8 cellular contexts compared by ENCODE assay signal in the genomic region with DNA sequence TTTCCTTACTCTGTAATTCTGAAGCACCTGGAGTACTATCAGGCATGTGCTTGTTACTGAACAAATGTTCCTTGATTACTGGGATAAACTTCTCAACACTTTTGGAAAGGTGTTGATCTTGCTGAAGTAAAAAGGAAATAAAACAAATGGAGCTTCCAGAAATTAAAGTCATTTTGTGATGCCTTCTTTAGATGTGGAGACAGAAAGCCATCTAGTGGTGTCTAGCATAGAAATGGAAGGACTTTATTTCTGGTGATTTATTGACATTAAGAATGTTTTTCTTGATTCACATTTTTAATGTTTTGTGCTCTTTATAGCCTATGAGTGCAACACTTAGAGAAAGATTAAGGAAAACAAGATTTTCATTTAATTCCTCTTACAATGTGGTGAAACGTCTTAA. TPM values are rescaled to one million over a fixed set of nuclear protein-coding genes. Genes with fewer than 3 reads are reported as not detected.
DNase-seq lines count a peak whose midpoint lies in the region; ATAC-seq, FAIRE-seq and TF ChIP-seq lines count a peak whose summit lies in the region.

No MANE protein-coding gene starts in this region.

- H3K27me3 Mint-ChIP-seq in activated CD4-positive, alpha-beta T cell treated with anti-CD3 and anti-CD28 coated beads, Interleukin-2, amount 10 ng/mL, durations not matched to agents 7 days and 5 days: no peaks in the 10 kb centered on the region

- H3K9me3 ChIP-seq in endothelial cell of umbilical vein (replicated peaks; ENCODE audit: control insufficient read depth, insufficient read depth, low read length) (no peaks in the 10 kb centered on the region), small intestine (ENCODE audit: control insufficient read depth, low read depth) (no peaks in the 10 kb centered on the region), gastrocnemius medialis (no peaks in the 10 kb centered on the region)

- H3K4me1 ChIP-seq in endothelial cell of umbilical vein (ENCODE audit: control insufficient read depth, extremely low read depth, insufficient read depth, low read length): peaks cover 27% of the 10 kb centered on the region
- H3K4me1 ChIP-seq in small intestine (ENCODE audit: control insufficient read depth in 2 of 2, insufficient read depth in 1 of 2, low read depth in 1 of 2, low read length in 1 of 2): peaks cover 0 to 3% of the 10 kb centered on the region in 2 donors
- H3K4me1 ChIP-seq in gastrocnemius medialis: peaks cover 7% of the 10 kb centered on the region in 2 donors

- in situ Hi-C loops in gastrocnemius medialis (cut with MboI; ENCODE audit: low sequenced_read_pairs in 4 of 4): loop anchor here (10.0 to 25.0 kb wide), 5 partner anchors 159 to 239 kb away; a partner anchor contains a TSS

- H3K36me3 Mint-ChIP-seq in activated CD4-positive, alpha-beta T cell treated with anti-CD3 and anti-CD28 coated beads, Interleukin-2, amount 10 ng/mL, durations not matched to agents 7 days and 5 days (ENCODE audit: low read depth): peaks cover 18% of the 10 kb centered on the region

- intact Hi-C loops in endothelial cell of umbilical vein (cut with micrococcal nuclease) (loop anchor here (5.0 kb wide), 1 partner anchor 366 kb away; no protein-coding TSS in a partner anchor), gastrocnemius medialis (cut with DNase I; ENCODE audit: low total_unique reads) (loop anchor here (5.0 kb wide), 1 partner anchor 134 kb away; no protein-coding TSS in a partner anchor)

- peaks cover 42% of the 10 kb centered on the region for H3K4me1 Mint-ChIP-seq in activated CD4-positive, alpha-beta T cell treated with anti-CD3 and anti-CD28 coated beads, Interleukin-2, amount 10 ng/mL, durations not matched to agents 7 days and 5 days

- H3K4me2 ChIP-seq in endothelial cell of umbilical vein (ENCODE audit: insufficient read depth, low read length): peak overlapping the region; percentile 87

- no peak overlapping the region for H3K4me3 ChIP-seq in endothelial cell of umbilical vein (replicated peaks in 1 of 3; ENCODE audit: insufficient read depth in 1 of 3, low read depth in 1 of 3, low read length in 3 of 3)
- H3K4me3 ChIP-seq in small intestine (ENCODE audit: low read depth in 1 of 2, low read length in 2 of 2): no peak overlapping the region
- H3K4me3 ChIP-seq in gastrocnemius medialis: no peak overlapping the region

- no peaks in the 10 kb centered on the region for H3K9me3 Mint-ChIP-seq in activated CD4-positive, alpha-beta T cell treated with anti-CD3 and anti-CD28 coated beads, Interleukin-2, amount 10 ng/mL, durations not matched to agents 7 days and 5 days

- H2AFZ ChIP-seq in endothelial cell of umbilical vein (ENCODE audit: low read depth, low read length): no peak overlapping the region

- POLR2A ChIA-PET in activated CD4-positive, alpha-beta T cell treated with anti-CD3 and anti-CD28 coated beads, Interleukin-2, amount 10 ng/mL, durations not matched to agents 7 days and 5 days (lab: Charles Lee): no interaction called here
- POLR2A ChIA-PET in endothelial cell of umbilical vein (lab: Charles Lee): no interaction called here

- TF ChIP-seq CTCF in endothelial cell of umbilical vein (IDR thresholded peaks at IDR 0.05; ENCODE audit: extremely low read depth in 1 of 2, insufficient read depth in 1 of 2, low read depth in 1 of 2, low read length in 2 of 2): peak; percentile 14 to 19
- TF ChIP-seq CTCF in gastrocnemius medialis (IDR thresholded peaks at IDR 0.05 in 4 of 5, conservative IDR thresholded peaks at IDR 0.05 in 1 of 5): no peak

- WGBS in small intestine, 3 donors: 70 to 86% (median 84%) methylated on average over 1 of the region's 1 CpG

- no peak for ATAC-seq in gastrocnemius medialis
- no peak for ATAC-seq in HG02623 (IDR thresholded peaks at IDR 0.05; ENCODE audit: unreplicated experiment)

- CTCF ChIA-PET in activated CD4-positive, alpha-beta T cell treated with anti-CD3 and anti-CD28 coated beads, Interleukin-2, amount 10 ng/mL, durations not matched to agents 7 days and 5 days (lab: Charles Lee): interaction anchor here (0.6 to 1.5 kb wide), 5 partner anchors 105 to 238 kb away, joined by 3 read pairs; no protein-coding TSS in a partner anchor
- CTCF ChIA-PET in endothelial cell of umbilical vein (lab: Charles Lee): interaction anchor here (0.7 to 4.9 kb wide), 16 partner anchors 14 to 236 kb away, joined by 3 to 87 read pairs (median 4); no protein-coding TSS in a partner anchor

- dilution Hi-C loops in endothelial cell of umbilical vein (cut with MboI; ENCODE audit: extremely low pct_ligation_motif_present, low sequenced_read_pairs): no loop called here

- no peaks in the 10 kb centered on the region for H3K36me3 ChIP-seq in endothelial cell of umbilical vein (ENCODE audit: control insufficient read depth in 2 of 2, extremely low read depth in 1 of 2, insufficient read depth in 2 of 2, low read length in 2 of 2)
- H3K36me3 ChIP-seq in small intestine (ENCODE audit: control insufficient read depth in 2 of 2, insufficient read depth in 2 of 2, low read length in 2 of 2): no peaks in the 10 kb centered on the region
- H3K36me3 ChIP-seq in gastrocnemius medialis: no peaks in the 10 kb centered on the region

- no peaks in the 10 kb centered on the region for H3K79me2 ChIP-seq in endothelial cell of umbilical vein (ENCODE audit: control insufficient read depth, insufficient read depth, low read length)

- DNase-seq in activated CD4-positive, alpha-beta T cell treated with anti-CD3 and anti-CD28 coated beads, Interleukin-2, amount 10 ng/mL, durations not matched to agents 7 days and 5 days: no peak
- DNase-seq in activated CD4-positive, alpha-beta T cell treated with anti-CD3 and anti-CD28 coated beads, Interleukin-2, amount 50 U/mL, for 4 hours: no peak
- DNase-seq in NCI-H748 (lab: John Stamatoyannopoulos, UW; ENCODE audit: unreplicated experiment) (peak; percentile 6), endothelial cell of umbilical vein (ENCODE audit: low read depth, low spot score) (peak; percentile 46), small intestine (peak; percentile 11), gastrocnemius medialis (no peak), NCI-H2081 (lab: John Stamatoyannopoulos, UW) (no peak)

- H3K4me3 Mint-ChIP-seq in activated CD4-positive, alpha-beta T cell treated with anti-CD3 and anti-CD28 coated beads, Interleukin-2, amount 10 ng/mL, durations not matched to agents 7 days and 5 days: peak overlapping the region; percentile 94

- peak overlapping the region; percentile 100 for H3K27ac Mint-ChIP-seq in activated CD4-positive, alpha-beta T cell treated with anti-CD3 and anti-CD28 coated beads, Interleukin-2, amount 10 ng/mL, durations not matched to agents 7 days and 5 days

- H3K27ac ChIP-seq in endothelial cell of umbilical vein (ENCODE audit: insufficient read depth, low read depth, low read length) (no peak overlapping the region), small intestine (ENCODE audit: low read depth in 1 of 2, low read length in 1 of 2) (no peak overlapping the region), gastrocnemius medialis (peak overlapping the region in 1 of 4 donors; percentile 96)

- no TSS peak for BruUV-seq in endothelial cell of umbilical vein (replicated peaks; lab: Mats Ljungman, UMichigan)

- no peak overlapping the region for H3K9ac ChIP-seq in endothelial cell of umbilical vein (replicated peaks; ENCODE audit: extremely low read depth, insufficient read depth, low read length)

- no peaks in the 10 kb centered on the region for H4K20me1 ChIP-seq in endothelial cell of umbilical vein (replicated peaks; ENCODE audit: control insufficient read depth, extremely low read depth, insufficient read depth, low read length)

- no peak for TF ChIP-seq POLR2A in endothelial cell of umbilical vein (IDR thresholded peaks at IDR 0.05; ENCODE audit: low read depth, low read length)
- no peak for TF ChIP-seq POLR2A in gastrocnemius medialis (IDR thresholded peaks at IDR 0.05)

- peak; percentile 47 for FAIRE-seq in endothelial cell of umbilical vein (lab: Jason Lieb, UNC)
- peak; percentile 87 for FAIRE-seq in small intestine (lab: Jason Lieb, UNC)

- H3K9me1 ChIP-seq in endothelial cell of umbilical vein (replicated peaks; ENCODE audit: control insufficient read depth, extremely low read depth, insufficient read depth, low read length): no peaks in the 10 kb centered on the region

- H3K27me3 ChIP-seq in endothelial cell of umbilical vein (ENCODE audit: control insufficient read depth in 2 of 2, insufficient read depth in 2 of 2, low read length in 2 of 2) (no peaks in the 10 kb centered on the region), small intestine (ENCODE audit: control insufficient read depth in 2 of 2, insufficient read depth in 2 of 2, low read length in 2 of 2) (no peaks in the 10 kb centered on the region), gastrocnemius medialis (no peaks in the 10 kb centered on the region)

TF ChIP-seq in endothelial cell of umbilical vein, 7 proteins besides CTCF, POLR2A, EP300 and RAD21 (continues in another document):
- no peak for TF ChIP-seq EZH2 (IDR thresholded peaks at IDR 0.05; ENCODE audit: borderline replicate concordance, low read depth, low read length, severe bottlenecking)

RNA-seq across cellular contexts. Expression of a gene that starts 1.4 kb away (rescaled TPM):
- 10 to 100 TPM; 13.6 to 16.1 TPM for total RNA-seq in activated CD4-positive, alpha-beta T cell treated with anti-CD3 and anti-CD28 coated beads, Interleukin-2, amount 10 ng/mL, durations not matched to agents 7 days and 5 days
- total RNA-seq in endothelial cell of umbilical vein (8.3 and 8.9 TPM in 2 replicates), gastrocnemius medialis (1 to 10 TPM; 2.4 to 7.7 (median 4.7) TPM)
- polyA plus RNA-seq in endothelial cell of umbilical vein (1.8 and 3.6 TPM in 2 replicates), small intestine (1 to 10 TPM; 3.1 to 7.8 (median 7.0) TPM)
- polyA plus RNA-seq in endothelial cell of umbilical vein (2011; cell fraction: cytosol; rRNA removed): 4.2 and 4.5 TPM in 2 replicates
- polyA plus RNA-seq in endothelial cell of umbilical vein (2011; cell fraction: nucleus; rRNA removed): 2.3 and 3.3 TPM in 2 replicates
- polyA plus RNA-seq in endothelial cell of umbilical vein (2012): 4.8 and 10.3 TPM in 2 replicates
- 0.19 and 0.81 TPM in 2 replicates for polyA minus RNA-seq in endothelial cell of umbilical vein
- polyA minus RNA-seq in endothelial cell of umbilical vein (2011; cell fraction: cytosol; rRNA and poly(A)+ RNA removed): 2.9 TPM
- 2.1 and 4.3 TPM in 2 replicates for polyA minus RNA-seq in endothelial cell of umbilical vein (2011; cell fraction: nucleus; rRNA and poly(A)+ RNA removed)

RNA-seq across cellular contexts. Expression of a gene that starts 37.7 kb away (rescaled TPM):
- total RNA-seq in activated CD4-positive, alpha-beta T cell treated with anti-CD3 and anti-CD28 coated beads, Interleukin-2, amount 10 ng/mL, durations not matched to agents 7 days and 5 days: not detected
- total RNA-seq in endothelial cell of umbilical vein: 1.2 and 1.3 TPM in 2 replicates
- polyA plus RNA-seq in endothelial cell of umbilical vein: 0.11 and 0.57 TPM in 2 replicates
- 0.51 and 0.58 TPM in 2 replicates for polyA plus RNA-seq in endothelial cell of umbilical vein (2011; cell fraction: cytosol; rRNA removed)
- polyA plus RNA-seq in endothelial cell of umbilical vein (2011; cell fraction: nucleus; rRNA removed): 1.1 and 1.7 TPM in 2 replicates
- 0.85 and 2.3 TPM in 2 replicates for polyA plus RNA-seq in endothelial cell of umbilical vein (2012)
- 0.15 and 0.17 TPM in 2 replicates for polyA minus RNA-seq in endothelial cell of umbilical vein
- polyA minus RNA-seq in endothelial cell of umbilical vein (2011; cell fraction: cytosol; rRNA and poly(A)+ RNA removed): 0.92 TPM
- 0.24 and 0.29 TPM in 2 replicates for polyA minus RNA-seq in endothelial cell of umbilical vein (2011; cell fraction: nucleus; rRNA and poly(A)+ RNA removed)
- polyA plus RNA-seq in small intestine: 10 to 100 TPM; 13.9 to 78.1 (median 57.0) TPM
- total RNA-seq in gastrocnemius medialis: under 1 TPM in 1 of 4 donors, not detected in 3; 0.63 TPM

Comparison
In these comparisons a context has a peak if more than half of its experiments do, and no peak if none do; other contexts are left out.
1. DNase-seq: peak in NCI-H748 (single experiment), endothelial cell of umbilical vein (single experiment) and small intestine (single experiment); none in activated CD4-positive, alpha-beta T cell treated with anti-CD3 and anti-CD28 coated beads, Interleukin-2, amount 10 ng/mL, durations not matched to agents 7 days and 5 days (single experiment), activated CD4-positive, alpha-beta T cell treated with anti-CD3 and anti-CD28 coated beads, Interleukin-2, amount 50 U/mL, for 4 hours (0 of 2), gastrocnemius medialis (0 of 2) and NCI-H2081 (0 of 2).
2. CTCF ChIP-seq: peak in endothelial cell of umbilical vein (2 of 2); none in gastrocnemius medialis (0 of 5).